Comparison of ENCODE assay signal across 22 cellular contexts in the genomic region with DNA sequence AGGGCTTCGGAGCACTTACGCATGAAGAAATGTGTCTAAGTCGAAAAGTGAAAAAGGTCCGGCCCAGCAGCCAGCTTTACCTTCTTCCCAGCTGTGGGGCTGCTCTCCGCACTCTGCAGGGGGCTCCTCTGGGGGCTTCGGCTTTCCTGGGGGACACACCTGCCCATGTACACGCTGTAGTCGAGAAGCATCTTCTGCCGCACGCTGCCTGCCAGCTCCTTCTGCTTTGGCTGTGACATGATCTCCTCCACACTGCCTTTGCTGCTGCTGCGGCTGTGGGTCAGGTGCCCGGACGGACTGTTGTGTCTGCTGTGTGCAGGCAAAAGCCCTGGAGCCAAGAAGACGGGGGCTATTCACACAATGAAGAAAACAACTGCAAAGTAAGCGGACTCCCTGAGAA.
"Had no signal": no experiment of that assay in that cellular context is flagged by ENCODE, and none has a peak within 500 bp of the region (broad histone marks: within the 10 kb centered on the region; RNA-seq: fewer than 3 reads in every experiment).

No MANE protein-coding gene starts in this region.

- H3K27ac Mint-ChIP-seq: activated CD4-positive, alpha-beta T cell treated with anti-CD3 and anti-CD28 coated beads for 36 hours; activated CD8-positive, alpha-beta T cell treated with anti-CD3 and anti-CD28 coated beads for 36 hours had no signal

- ATAC-seq: activated CD4-positive, alpha-beta T cell treated with anti-CD3 and anti-CD28 coated beads for 36 hours; activated CD8-positive, alpha-beta T cell treated with anti-CD3 and anti-CD28 coated beads for 36 hours had no signal

- H3K4me3 Mint-ChIP-seq: activated CD4-positive, alpha-beta T cell treated with anti-CD3 and anti-CD28 coated beads for 36 hours; activated CD8-positive, alpha-beta T cell treated with anti-CD3 and anti-CD28 coated beads for 36 hours; activated naive CD8-positive, alpha-beta T cell treated with anti-CD3 and anti-CD28 coated beads, Interleukin-2, amount 10 ng/mL, durations not matched to agents 7 days and 5 days had no signal

- H3K36me3 ChIP-seq: adrenal gland had no signal

- H3K27me3 Mint-ChIP-seq: activated CD4-positive, alpha-beta T cell treated with anti-CD3 and anti-CD28 coated beads for 36 hours; activated CD8-positive, alpha-beta T cell treated with anti-CD3 and anti-CD28 coated beads for 36 hours; activated naive CD8-positive, alpha-beta T cell treated with anti-CD3 and anti-CD28 coated beads, Interleukin-2, amount 10 ng/mL, durations not matched to agents 7 days and 5 days had no signal

- H3K27me3 ChIP-seq: adrenal gland, Peyer's patch, SJCRH30 had no signal

- H3K9me3 ChIP-seq: adrenal gland, Peyer's patch, SJCRH30, SK-N-SH had no signal

- H3K9me3 Mint-ChIP-seq: activated CD8-positive, alpha-beta T cell treated with anti-CD3 and anti-CD28 coated beads for 36 hours; activated naive CD8-positive, alpha-beta T cell treated with anti-CD3 and anti-CD28 coated beads, Interleukin-2, amount 10 ng/mL, durations not matched to agents 7 days and 5 days had no signal

- DNase-seq: activated CD4-positive, alpha-beta T cell treated with anti-CD3 and anti-CD28 coated beads for 36 hours; activated CD8-positive, alpha-beta memory T cell treated with anti-CD3 and anti-CD28 coated beads, Interleukin-2, amount 50 U/mL, for 4 hours; activated CD8-positive, alpha-beta T cell treated with anti-CD3 and anti-CD28 coated beads for 36 hours; activated naive CD4-positive, alpha-beta T cell treated with anti-CD3 and anti-CD28 coated beads, Interleukin-2, amount 50 U/mL, for 16 hours; activated naive CD8-positive, alpha-beta T cell treated with anti-CD3 and anti-CD28 coated beads, Interleukin-2, amount 10 ng/mL, durations not matched to agents 7 days and 5 days; anterior cingulate cortex; MM.1S; NCI-H1105 treated with DMSO at 0.1 percent for 48 hours; NCI-H1436 treated with DMSO at 0.1 percent for 48 hours; NCI-H187; NCI-H2107; NCI-H2171 treated with DMSO at 0.1 percent for 48 hours; NCI-H226; NCI-H526; NCI-H774; NK-92 treated with Interleukin-12 subunit alpha and Interleukin-12 subunit beta, amount 100 ng/mL, for 24 hours; Peyer's patch; Right ventricle myocardium superior; SJCRH30; SK-N-SH; T-helper 1 cell had no signal

- H3K4me3 ChIP-seq: adrenal gland, Peyer's patch, SJCRH30 had no signal
